8 cellular contexts compared by ENCODE assay signal in the genomic region with DNA sequence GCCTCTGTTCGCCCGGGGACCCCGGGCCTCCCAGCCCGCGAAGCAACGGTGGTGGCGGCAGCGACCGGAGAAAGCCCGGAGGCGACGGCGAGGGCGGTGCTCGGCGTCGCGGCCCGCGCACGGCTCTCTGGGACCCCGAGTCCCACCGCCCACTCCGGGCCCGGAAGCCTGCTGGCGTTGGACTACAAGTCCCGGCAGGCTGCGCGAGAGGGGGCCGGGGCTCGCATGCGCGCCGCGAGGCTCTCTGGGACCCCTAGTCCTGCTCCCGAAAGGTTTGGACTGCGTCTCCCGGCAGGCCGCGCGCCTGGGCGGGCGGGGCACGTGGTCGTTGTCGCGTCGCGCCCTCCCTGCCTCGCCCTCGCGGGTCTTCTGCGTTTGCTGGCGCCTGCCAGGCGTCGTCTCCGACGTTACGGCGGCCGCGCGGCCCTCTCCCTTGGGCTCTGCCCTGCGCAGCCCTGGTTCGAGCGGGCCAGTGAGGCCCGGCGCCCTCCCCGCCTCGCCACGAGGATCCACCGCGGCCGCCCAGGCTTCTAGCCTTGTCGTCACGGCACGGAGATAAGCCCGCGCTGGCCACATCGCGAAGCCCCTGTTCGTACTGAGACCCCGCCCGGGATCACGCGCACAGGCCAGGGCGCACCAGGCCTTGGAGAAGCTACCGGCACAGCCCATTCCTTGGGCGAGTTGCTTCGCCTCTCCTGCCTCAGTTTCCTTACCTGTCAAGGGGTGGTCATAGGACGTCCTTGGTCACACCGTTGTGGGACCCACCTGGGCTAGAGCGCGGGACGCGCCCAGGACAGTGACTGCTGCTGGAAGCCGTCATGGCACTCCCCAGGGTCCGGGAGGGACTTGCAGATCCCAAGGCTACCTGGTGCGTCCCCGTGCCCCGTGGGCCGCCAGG. TPM values are rescaled to one million over a fixed set of nuclear protein-coding genes. Genes with fewer than 3 reads are reported as not detected.
A peak's percentile ranks its signal among the peaks of the same experiment; 100 is the strongest.
DNase-seq lines count a peak whose midpoint lies in the region; ATAC-seq and TF ChIP-seq lines count a peak whose summit lies in the region.

Gene STK25 (minus strand): TSS at position 75 of the 898 bp plus-strand sequence. CDS start 549 bp downstream, outside the sequence.

- H3K9me3 ChIP-seq in DOHH2 (ENCODE audit: control insufficient read depth, insufficient read depth, low read length), result 0 out of 2 replicates have a peak, but pooled peaks cover 4% of the 10 kb centered on the region
- H3K9me3 ChIP-seq in GM23248 (ENCODE audit: low read depth), result no peaks in the 10 kb centered on the region
- H3K9me3 ChIP-seq in naive thymus-derived CD4-positive, alpha-beta T cell (ENCODE audit: control insufficient read depth in 2 of 3, low read length in 3 of 3), result no peaks in the 10 kb centered on the region

- DNase-seq in GM23248, result peak; percentile 99
- DNase-seq in Kasumi-1 (lab: John Stamatoyannopoulos, UW), result peak; percentile 71 to 75
- DNase-seq in RPMI7951 (ENCODE audit: low read depth), result peak; percentile 99
- DNase-seq in activated T-helper 1 cell treated with anti-CD3 and anti-CD28 coated beads, Interleukin-12 subunit alpha, Interleukin-12 subunit beta, Interleukin-2, Interleukin-4 antibody, amounts not matched to agents 30 ng/mL and 10 ng/mL and 1 ng/mL, durations not matched to agents 14 hours and 24 hours and 36 hours (ENCODE audit: low spot score), result peak; percentile 98
- DNase-seq in fibroblast of gingiva (ENCODE audit: low read depth), result peak; percentile 98
- DNase-seq in naive thymus-derived CD4-positive, alpha-beta T cell, result peak; percentile 93 to 98 (median 97)
- DNase-seq in stimulated activated naive B cell treated with anti-CD40 and anti-IgM and Interleukin-4, amounts not matched to agents 10 μg/mL and 1 μg/mL and 100 μg/mL, for 72 hours, result peak; percentile 98

- H3K4me3 ChIP-seq in DOHH2 (ENCODE audit: low read length) (peak within 1 kb of the TSS; percentile 98), GM23248 (peak within 1 kb of the TSS; percentile 82)
- peak within 1 kb of the TSS; percentile 70 for H3K4me3 ChIP-seq in naive thymus-derived CD4-positive, alpha-beta T cell (ENCODE audit: low read length)

- H3F3A ChIP-seq in DOHH2 (ENCODE audit: control insufficient read depth, insufficient read depth) (no peaks in the 10 kb centered on the region), GM23248 (ENCODE audit: insufficient read depth) (no peaks in the 10 kb centered on the region)

- peak within 1 kb of the TSS; percentile 83 for H3K4me3 Mint-ChIP-seq in activated T-helper 1 cell treated with anti-CD3 and anti-CD28 coated beads, Interleukin-12 subunit alpha, Interleukin-12 subunit beta, Interleukin-2, Interleukin-4 antibody, amounts not matched to agents 30 ng/mL and 10 ng/mL and 1 ng/mL, durations not matched to agents 14 hours and 24 hours and 36 hours
- peak within 1 kb of the TSS; percentile 80 to 92 (median 86) for H3K4me3 Mint-ChIP-seq in naive thymus-derived CD4-positive, alpha-beta T cell
- H3K4me3 Mint-ChIP-seq in stimulated activated naive B cell treated with anti-CD40 and anti-IgM and Interleukin-4, amounts not matched to agents 10 μg/mL and 1 μg/mL and 100 μg/mL, for 72 hours, result peak within 1 kb of the TSS; percentile 89 to 96

- peaks cover 6% of the 10 kb centered on the region for H3K27me3 Mint-ChIP-seq in activated T-helper 1 cell treated with anti-CD3 and anti-CD28 coated beads, Interleukin-12 subunit alpha, Interleukin-12 subunit beta, Interleukin-2, Interleukin-4 antibody, amounts not matched to agents 30 ng/mL and 10 ng/mL and 1 ng/mL, durations not matched to agents 14 hours and 24 hours and 36 hours (ENCODE audit: insufficient read depth)
- peaks cover 0 to 1% (median 0%) of the 10 kb centered on the region in 5 donors for H3K27me3 Mint-ChIP-seq in naive thymus-derived CD4-positive, alpha-beta T cell
- no peaks in the 10 kb centered on the region for H3K27me3 Mint-ChIP-seq in stimulated activated naive B cell treated with anti-CD40 and anti-IgM and Interleukin-4, amounts not matched to agents 10 μg/mL and 1 μg/mL and 100 μg/mL, for 72 hours

- in situ Hi-C loops in GM23248 (cut with MboI), result no loop called here

- peaks cover 8% of the 10 kb centered on the region for H3K4me1 Mint-ChIP-seq in activated T-helper 1 cell treated with anti-CD3 and anti-CD28 coated beads, Interleukin-12 subunit alpha, Interleukin-12 subunit beta, Interleukin-2, Interleukin-4 antibody, amounts not matched to agents 30 ng/mL and 10 ng/mL and 1 ng/mL, durations not matched to agents 14 hours and 24 hours and 36 hours (ENCODE audit: low read depth)
- H3K4me1 Mint-ChIP-seq in naive thymus-derived CD4-positive, alpha-beta T cell, result peaks cover 17 to 33% (median 24%) of the 10 kb centered on the region in 7 donors
- peaks cover 18 to 35% of the 10 kb centered on the region in 2 donors for H3K4me1 Mint-ChIP-seq in stimulated activated naive B cell treated with anti-CD40 and anti-IgM and Interleukin-4, amounts not matched to agents 10 μg/mL and 1 μg/mL and 100 μg/mL, for 72 hours

- H3K4me2 ChIP-seq in DOHH2 (ENCODE audit: low read length), result peak within 1 kb of the TSS; percentile 89
- H3K4me2 ChIP-seq in GM23248 (ENCODE audit: unreplicated experiment), result peak within 1 kb of the TSS; percentile 91

- H3K27ac Mint-ChIP-seq in activated T-helper 1 cell treated with anti-CD3 and anti-CD28 coated beads, Interleukin-12 subunit alpha, Interleukin-12 subunit beta, Interleukin-2, Interleukin-4 antibody, amounts not matched to agents 30 ng/mL and 10 ng/mL and 1 ng/mL, durations not matched to agents 14 hours and 24 hours and 36 hours, result peak within 1 kb of the TSS; percentile 81
- peak within 1 kb of the TSS; percentile 67 to 91 (median 85) for H3K27ac Mint-ChIP-seq in naive thymus-derived CD4-positive, alpha-beta T cell
- peak within 1 kb of the TSS; percentile 92 for H3K27ac Mint-ChIP-seq in stimulated activated naive B cell treated with anti-CD40 and anti-IgM and Interleukin-4, amounts not matched to agents 10 μg/mL and 1 μg/mL and 100 μg/mL, for 72 hours

- no peaks in the 10 kb centered on the region for H3K9me3 Mint-ChIP-seq in activated T-helper 1 cell treated with anti-CD3 and anti-CD28 coated beads, Interleukin-12 subunit alpha, Interleukin-12 subunit beta, Interleukin-2, Interleukin-4 antibody, amounts not matched to agents 30 ng/mL and 10 ng/mL and 1 ng/mL, durations not matched to agents 14 hours and 24 hours and 36 hours
- no peaks in the 10 kb centered on the region for H3K9me3 Mint-ChIP-seq in naive thymus-derived CD4-positive, alpha-beta T cell
- no peaks in the 10 kb centered on the region for H3K9me3 Mint-ChIP-seq in stimulated activated naive B cell treated with anti-CD40 and anti-IgM and Interleukin-4, amounts not matched to agents 10 μg/mL and 1 μg/mL and 100 μg/mL, for 72 hours

- CTCF ChIA-PET in naive thymus-derived CD4-positive, alpha-beta T cell (lab: Charles Lee), result no interaction called here

- POLR2A ChIA-PET in naive thymus-derived CD4-positive, alpha-beta T cell (lab: Charles Lee), result interaction anchor here (1.1 kb wide), 1 partner anchor 97 kb away, joined by 3 read pairs; no protein-coding TSS in a partner anchor

- no peak for TF ChIP-seq CTCF in DOHH2 (IDR thresholded peaks at IDR 0.05; ENCODE audit: low read depth, low read length, poor library complexity, severe bottlenecking)

- peak within 1 kb of the TSS; percentile 83 for H3K9ac ChIP-seq in GM23248

- peaks cover 15% of the 10 kb centered on the region for H3K4me1 ChIP-seq in DOHH2 (ENCODE audit: control insufficient read depth, low read length)
- no peaks in the 10 kb centered on the region for H3K4me1 ChIP-seq in GM23248 (ENCODE audit: insufficient read depth)
- peaks cover 7 to 16% of the 10 kb centered on the region in 2 donors for H3K4me1 ChIP-seq in naive thymus-derived CD4-positive, alpha-beta T cell (ENCODE audit: control insufficient read depth in 2 of 2, insufficient read depth in 2 of 2, low read length in 2 of 2)

- 2 to 3% methylated on average over 73 to 90 of the region's 102 CpGs for WGBS in GM23248 (ENCODE audit: low coverage in 1 of 2, low lambda C conversion rate in 2 of 2, missing lambda C conversion rate in 2 of 2), 2 experiments

- H3K9me2 ChIP-seq in DOHH2 (replicated peaks; ENCODE audit: control insufficient read depth, low read length) (no peaks in the 10 kb centered on the region), GM23248 (ENCODE audit: insufficient read depth) (no peaks in the 10 kb centered on the region)

- peak; percentile 96 for ATAC-seq in naive thymus-derived CD4-positive, alpha-beta T cell
- ATAC-seq in stimulated activated naive B cell treated with anti-CD40 and anti-IgM and Interleukin-4, amounts not matched to agents 10 μg/mL and 1 μg/mL and 100 μg/mL, for 72 hours (replicated peaks), result peak; percentile 94 to 96

- H3K27ac ChIP-seq in DOHH2 (ENCODE audit: low read depth, low read length) (no peak within 1 kb of the TSS), GM23248 (peak within 1 kb of the TSS; percentile 36)
- H3K27ac ChIP-seq in naive thymus-derived CD4-positive, alpha-beta T cell (ENCODE audit: low read depth, low read length), result peak within 1 kb of the TSS; percentile 81

- H2AFZ ChIP-seq in GM23248, result peak within 1 kb of the TSS; percentile 88

- peaks cover 10% of the 10 kb centered on the region for H3K27me3 ChIP-seq in DOHH2 (ENCODE audit: control insufficient read depth, low read length)
- H3K27me3 ChIP-seq in GM23248 (replicated peaks; ENCODE audit: insufficient read depth), result no peaks in the 10 kb centered on the region
- no peaks in the 10 kb centered on the region for H3K27me3 ChIP-seq in naive thymus-derived CD4-positive, alpha-beta T cell (ENCODE audit: control insufficient read depth in 2 of 2, insufficient read depth in 2 of 2, low read length in 2 of 2)

- H3K36me3 Mint-ChIP-seq in activated T-helper 1 cell treated with anti-CD3 and anti-CD28 coated beads, Interleukin-12 subunit alpha, Interleukin-12 subunit beta, Interleukin-2, Interleukin-4 antibody, amounts not matched to agents 30 ng/mL and 10 ng/mL and 1 ng/mL, durations not matched to agents 14 hours and 24 hours and 36 hours (ENCODE audit: low read depth), result no peaks in the 10 kb centered on the region
- H3K36me3 Mint-ChIP-seq in naive thymus-derived CD4-positive, alpha-beta T cell, result peaks cover 0 to 4% (median 0%) of the 10 kb centered on the region in 5 donors
- peaks cover 2 to 14% of the 10 kb centered on the region in 2 donors for H3K36me3 Mint-ChIP-seq in stimulated activated naive B cell treated with anti-CD40 and anti-IgM and Interleukin-4, amounts not matched to agents 10 μg/mL and 1 μg/mL and 100 μg/mL, for 72 hours

- H3K79me2 ChIP-seq in DOHH2 (ENCODE audit: control insufficient read depth, low read length), result peaks cover 46% of the 10 kb centered on the region
- H3K79me2 ChIP-seq in GM23248 (ENCODE audit: insufficient read depth), result peaks cover 42% of the 10 kb centered on the region

- intact Hi-C loops in activated T-helper 1 cell treated with anti-CD3 and anti-CD28 coated beads, Interleukin-12 subunit alpha, Interleukin-12 subunit beta, Interleukin-2, Interleukin-4 antibody, amounts not matched to agents 30 ng/mL and 10 ng/mL and 1 ng/mL, durations not matched to agents 14 hours and 24 hours and 36 hours (cut with micrococcal nuclease), result loop anchor here (1.0 to 2.0 kb wide), 12 partner anchors 33 to 922 kb away; partner anchors contain the start of genes ATG4B, CAPN10, D2HGDH and DTYMK
- intact Hi-C loops in naive thymus-derived CD4-positive, alpha-beta T cell (cut with micrococcal nuclease), result loop anchor here (1.0 to 10.0 kb wide), 22 partner anchors 33 to 1481 kb away; partner anchors contain the start of genes ATG4B (in 2 of the 2), D2HGDH (in 2 of the 2), DTYMK (in 2 of the 2) and FARP2 (in 2 of the 2)

- H3K36me3 ChIP-seq in DOHH2 (ENCODE audit: control insufficient read depth, low read length), result peaks cover 8% of the 10 kb centered on the region
- H3K36me3 ChIP-seq in GM23248 (ENCODE audit: low read depth), result no peaks in the 10 kb centered on the region
- peaks cover 0 to 10% (median 0%) of the 10 kb centered on the region in 3 experiments for H3K36me3 ChIP-seq in naive thymus-derived CD4-positive, alpha-beta T cell (ENCODE audit: control insufficient read depth in 2 of 3, insufficient read depth in 3 of 3, low read length in 3 of 3)

- H4K20me1 ChIP-seq in DOHH2 (ENCODE audit: control insufficient read depth, insufficient read depth, low read depth, low read length), result peaks cover 6% of the 10 kb centered on the region; the same call in 1 of the 2 replicates
- peaks cover 13% of the 10 kb centered on the region; the same call in 1 of the 2 replicates for H4K20me1 ChIP-seq in GM23248 (ENCODE audit: insufficient read depth)

RNA-seq across cellular contexts. Expression of gene STK25, which starts in this region (rescaled TPM):
- 239 and 240 TPM in 2 replicates for total RNA-seq in GM23248 (2014; rRNA removed; shearing (Covaris generic))
- polyA plus RNA-seq in GM23248 (2016; fragmentation: Nextera tagmentation; extraction: Ambion mirVana), result 120 and 121 TPM in 2 replicates
- 158 and 188 TPM in 2 replicates for total RNA-seq in RPMI7951 (2014; rRNA removed; shearing (Covaris generic))
- 125 and 133 TPM in 2 replicates for total RNA-seq in activated T-helper 1 cell treated with anti-CD3 and anti-CD28 coated beads, Interleukin-12 subunit alpha, Interleukin-12 subunit beta, Interleukin-2, Interleukin-4 antibody, amounts not matched to agents 30 ng/mL and 10 ng/mL and 1 ng/mL, durations not matched to agents 14 hours and 24 hours and 36 hours
- total RNA-seq in naive thymus-derived CD4-positive, alpha-beta T cell, result 100 to 1,000 TPM in 4 of 5 experiments, 10 to 100 TPM in 1; 90.8 to 170 (median 115) TPM
- 10 to 100 TPM; 74.0 to 81.5 TPM for polyA plus RNA-seq in naive thymus-derived CD4-positive, alpha-beta T cell
